11 cellular contexts compared by ENCODE assay signal in genomic region chr4:142883433-142883832, GRCh38. TPM values are rescaled to one million over a fixed set of nuclear protein-coding genes. Genes with fewer than 3 reads are reported as not detected.
DNase-seq lines count a peak whose midpoint lies in the region; ATAC-seq, FAIRE-seq and TF ChIP-seq lines count a peak whose summit lies in the region.
"Had no signal": no experiment of that assay in that cellular context is flagged by ENCODE, and none has a peak within 500 bp of the region (broad histone marks: within the 10 kb centered on the region; RNA-seq: fewer than 3 reads in every experiment).

No MANE protein-coding gene starts in this region.

- POLR2A ChIA-PET in AG04450 (lab: Yijun Ruan, JAX): no interaction called here

- H3K27ac ChIP-seq in AG04450 (ENCODE audit: low read depth, low read length) (no peak overlapping the region), SJCRH30 (no peak overlapping the region), foreskin keratinocyte (no peak overlapping the region), ascending aorta (no peak overlapping the region)

- CTCF ChIA-PET in AG04450 (lab: Charles Lee): interaction anchor here (0.6 to 1.3 kb wide), 2 partner anchors 10 to 1831 kb away, joined by 3 to 4 read pairs; no protein-coding TSS in a partner anchor

- no peak for DNase-seq in AG04450 (ENCODE audit: low read depth, low spot score)
- DNase-seq in SJCRH30: peak; percentile 8 to 49
- no peak for DNase-seq in foreskin keratinocyte
- DNase-seq in GM20000 (ENCODE audit: low spot score): no peak
- DNase-seq in GM12891 (ENCODE audit: insufficient read length, low spot score): no peak
- DNase-seq in ascending aorta (ENCODE audit: low spot score in 2 of 2): no peak
- no peak for DNase-seq in iPS-NIHi7 (ENCODE audit: extremely low spot score)
- DNase-seq: activated CD4-positive, alpha-beta T cell treated with anti-CD3 and anti-CD28 coated beads, Interleukin-2, amount 50 U/mL, for 48 hours; NCI-H2107 had no signal

- no peak overlapping the region for H3K4me3 ChIP-seq in AG04450 (ENCODE audit: low read depth, low read length)
- no peak overlapping the region for H3K4me3 ChIP-seq in SJCRH30
- H3K4me3 ChIP-seq in ascending aorta: no peak overlapping the region

- TF ChIP-seq CTCF in AG04450 (IDR thresholded peaks at IDR 0.05; ENCODE audit: low read depth, low read length) (peak; percentile 44), GM12872 (IDR thresholded peaks at IDR 0.05; ENCODE audit: insufficient read depth, low read depth, low read length) (0 out of 3 replicates have a peak, but pooled peaks have one; percentile 14), foreskin keratinocyte (conservative IDR thresholded peaks at IDR 0.05) (peak; percentile 42), GM20000 (IDR thresholded peaks at IDR 0.05; ENCODE audit: extremely low read depth, missing control alignments) (no peak), ascending aorta (IDR thresholded peaks at IDR 0.05) (peak in 1 of 3 experiments; percentile 30)

- intact Hi-C loops in ascending aorta (cut with DNase I): no loop called here

- ATAC-seq in foreskin keratinocyte: no peak

- H3K27me3 ChIP-seq in AG04450 (ENCODE audit: control insufficient read depth, insufficient read depth, low read length) (no peaks in the 10 kb centered on the region), SJCRH30 (no peaks in the 10 kb centered on the region), foreskin keratinocyte (peaks cover 22% of the 10 kb centered on the region), ascending aorta (no peaks in the 10 kb centered on the region)

- H3K9me3 ChIP-seq in AG04450 (ENCODE audit: control insufficient read depth, insufficient read depth, low read length) (no peaks in the 10 kb centered on the region), SJCRH30 (replicated peaks) (no peaks in the 10 kb centered on the region), ascending aorta (no peaks in the 10 kb centered on the region)

- H3K36me3 ChIP-seq in SJCRH30: no peaks in the 10 kb centered on the region
- no peaks in the 10 kb centered on the region for H3K36me3 ChIP-seq in ascending aorta

- peaks cover 3% of the 10 kb centered on the region for H3K4me1 ChIP-seq in SJCRH30
- H3K4me1 ChIP-seq in foreskin keratinocyte: peaks cover 4% of the 10 kb centered on the region
- no peaks in the 10 kb centered on the region for H3K4me1 ChIP-seq in ascending aorta

- TF ChIP-seq POLR2A in GM12891 (IDR thresholded peaks at IDR 0.05; ENCODE audit: low read depth, low read length): no peak

- no peak for FAIRE-seq in GM12891 (lab: Jason Lieb, UNC)
- FAIRE-seq: frontal cortex had no signal

TF ChIP-seq in GM12891, 5 proteins besides CTCF, POLR2A, EP300 and RAD21:
- TF ChIP-seq TAF1 (IDR thresholded peaks at IDR 0.05; ENCODE audit: low read depth, low read length): no peak
- TF ChIP-seq POLR2AphosphoS5 (IDR thresholded peaks at IDR 0.05; ENCODE audit: low read depth, low read length): no peak
- no peak for TF ChIP-seq POU2F2 (IDR thresholded peaks at IDR 0.05; ENCODE audit: low read depth, low read length)
- TF ChIP-seq PAX5 (IDR thresholded peaks at IDR 0.05; ENCODE audit: insufficient read depth, low read length, severe bottlenecking): no peak
- TF ChIP-seq SPI1 (IDR thresholded peaks at IDR 0.05; ENCODE audit: low read depth, low read length): no peak

RNA-seq across cellular contexts. Expression of gene INPP4B, which starts 37.3 kb away (rescaled TPM):
- polyA plus RNA-seq in AG04450 (2011; rRNA removed): 3.4 and 5.1 TPM in 2 replicates
- polyA minus RNA-seq in AG04450 (2011; rRNA and poly(A)+ RNA removed): 15.2 and 15.9 TPM in 2 replicates
- total RNA-seq in SJCRH30 (2014; rRNA removed; shearing (Covaris generic)): 20.9 and 25.2 TPM in 2 replicates
- total RNA-seq in foreskin keratinocyte: 46.9 and 61.6 TPM in 2 replicates
- polyA plus RNA-seq in foreskin keratinocyte: 10.8 and 11.0 TPM in 2 replicates
- polyA plus RNA-seq in GM12891 (2012; ENCODE audit: low read depth, missing spikeins): 0.47 TPM
- 32.7 TPM for total RNA-seq in ascending aorta

Comparison
In these comparisons a context has a peak if more than half of its experiments do, and no peak if none do; other contexts are left out.
1. DNase-seq: peak in SJCRH30 (2 of 2); none in AG04450 (single experiment), foreskin keratinocyte (0 of 2), GM20000 (single experiment), GM12891 (single experiment), ascending aorta (0 of 2) and iPS-NIHi7 (single experiment).